In the genomic region with DNA sequence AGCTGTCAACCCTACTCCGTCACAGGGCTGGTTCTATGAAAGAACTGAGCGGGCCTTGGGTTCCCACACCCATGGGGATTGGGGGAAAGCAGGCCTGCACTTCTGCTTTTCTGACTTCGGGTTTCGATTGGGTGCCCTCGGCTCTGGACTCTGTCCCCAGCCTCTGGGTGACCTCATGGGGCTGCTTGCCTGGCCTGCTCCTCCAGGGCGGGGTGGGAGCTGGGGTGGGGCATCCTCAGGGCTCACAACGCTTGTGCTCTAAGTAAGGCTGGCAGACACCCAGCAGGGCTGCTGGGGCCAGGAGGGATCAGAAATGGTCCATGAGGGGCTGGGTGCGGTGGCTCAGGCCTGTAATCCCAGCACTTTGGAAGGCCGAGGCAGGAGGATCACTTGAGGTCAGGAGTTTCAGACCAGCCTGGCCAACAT, we compare ENCODE assay signal across 1 cellular context.
TF ChIP-seq lines count a peak whose summit lies in the region.

No MANE protein-coding gene starts in this region.

TF ChIP-seq in SK-N-SH treated with all-trans-retinoic acid at 6 μM for 48 hours, 23 proteins besides CTCF, POLR2A, EP300 and RAD21 (continued from another document):
- TF ChIP-seq CREB5 (CRISPR knock-in tag; IDR thresholded peaks at IDR 0.05; ENCODE audit: low read depth): no peak
- TF ChIP-seq RARB (CRISPR knock-in tag; IDR thresholded peaks at IDR 0.05): no peak
- TF ChIP-seq SNAI2 (CRISPR knock-in tag; IDR thresholded peaks at IDR 0.05): no peak
- no peak for TF ChIP-seq ZFP3 (CRISPR knock-in tag; IDR thresholded peaks at IDR 0.05)
